Comparison of ENCODE assay signal across 26 cellular contexts in the genomic region with DNA sequence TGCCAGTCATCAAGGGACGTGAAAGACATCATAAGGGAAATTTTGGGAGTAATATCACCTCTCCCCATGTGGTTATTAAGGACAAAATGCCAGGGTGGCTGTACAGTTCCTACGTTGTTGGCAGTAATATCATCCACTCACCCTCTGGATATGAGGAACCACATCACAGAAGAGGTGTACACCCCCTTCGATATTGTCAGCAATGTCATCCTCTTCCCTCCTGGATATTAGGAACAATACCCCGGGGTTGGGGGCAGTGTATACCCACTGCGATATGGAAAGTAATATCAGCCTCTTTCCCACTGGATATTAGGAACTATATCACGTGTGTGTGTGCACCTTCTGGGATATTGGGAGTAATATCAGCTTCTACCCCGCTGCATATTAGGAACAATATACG.
DNase-seq lines count a peak whose midpoint lies in the region; ATAC-seq, FAIRE-seq and TF ChIP-seq lines count a peak whose summit lies in the region.
"Had no signal": no experiment of that assay in that cellular context is flagged by ENCODE, and none has a peak within 500 bp of the region (broad histone marks: within the 10 kb centered on the region; RNA-seq: fewer than 3 reads in every experiment).

No MANE protein-coding gene starts in this region.

- FAIRE-seq in urothelium cell line (lab: Jason Lieb, UNC), result peak; percentile 37
- FAIRE-seq: A549, GM12891, GM18507 had no signal

- intact Hi-C loops in activated CD4-positive, alpha-beta T cell treated with anti-CD3 and anti-CD28 coated beads for 36 hours (cut with DNase I, micrococcal nuclease), result loop anchor here in 1 of 2 experiments (10.0 kb wide), 1 partner anchor 809 kb away; no protein-coding TSS in a partner anchor
- intact Hi-C loops in naive thymus-derived CD4-positive, alpha-beta T cell (cut with micrococcal nuclease), result no loop called here

- H3K4me3 ChIP-seq in naive thymus-derived CD4-positive, alpha-beta T cell (ENCODE audit: low read length), result no peak overlapping the region
- H3K4me3 ChIP-seq in MG63, result no peak overlapping the region
- H3K4me3 ChIP-seq: A549; BLaER1 treated with 17β-estradiol and CSF1 and Interleukin-3, amounts not matched to agents 10 nM and 100 nM; GM23338 had no signal

- H3K4me1 Mint-ChIP-seq in activated CD4-positive, alpha-beta T cell treated with anti-CD3 and anti-CD28 coated beads, Interleukin-2, amount 10 ng/mL, durations not matched to agents 7 days and 5 days, result no peaks in the 10 kb centered on the region
- no peaks in the 10 kb centered on the region for H3K4me1 Mint-ChIP-seq in activated CD4-positive, alpha-beta T cell treated with anti-CD3 and anti-CD28 coated beads for 36 hours
- H3K4me1 Mint-ChIP-seq in stimulated activated naive CD8-positive, alpha-beta T cell treated with anti-CD3 and anti-CD28 coated beads, Interleukin-15, amount 100 ng/mL, for 72 hours, result no peaks in the 10 kb centered on the region
- no peaks in the 10 kb centered on the region for H3K4me1 Mint-ChIP-seq in naive thymus-derived CD4-positive, alpha-beta T cell
- H3K4me1 Mint-ChIP-seq in nephron progenitor cell, result no peaks in the 10 kb centered on the region
- H3K4me1 Mint-ChIP-seq: CD14-positive monocyte; CD4-positive, alpha-beta memory T cell; GM23338; H9 had no signal

- POLR2A ChIA-PET in activated CD4-positive, alpha-beta T cell treated with anti-CD3 and anti-CD28 coated beads, Interleukin-2, amount 10 ng/mL, durations not matched to agents 7 days and 5 days (lab: Charles Lee), result no interaction called here
- POLR2A ChIA-PET in activated CD4-positive, alpha-beta T cell treated with anti-CD3 and anti-CD28 coated beads for 36 hours (lab: Charles Lee), result no interaction called here
- POLR2A ChIA-PET in naive thymus-derived CD4-positive, alpha-beta T cell (lab: Charles Lee), result no interaction called here

- H3K36me3 Mint-ChIP-seq in activated CD4-positive, alpha-beta T cell treated with anti-CD3 and anti-CD28 coated beads, Interleukin-2, amount 10 ng/mL, durations not matched to agents 7 days and 5 days (ENCODE audit: low read depth), result no peaks in the 10 kb centered on the region
- peaks cover 2% of the 10 kb centered on the region for H3K36me3 Mint-ChIP-seq in activated CD4-positive, alpha-beta T cell treated with anti-CD3 and anti-CD28 coated beads for 36 hours (ENCODE audit: low read depth)
- H3K36me3 Mint-ChIP-seq in naive thymus-derived CD4-positive, alpha-beta T cell, result no peaks in the 10 kb centered on the region
- no peaks in the 10 kb centered on the region for H3K36me3 Mint-ChIP-seq in nephron progenitor cell (ENCODE audit: low read depth)
- H3K36me3 Mint-ChIP-seq: CD14-positive monocyte; CD4-positive, alpha-beta memory T cell had no signal

- DNase-seq in activated CD4-positive, alpha-beta T cell treated with anti-CD3 and anti-CD28 coated beads, Interleukin-2, amount 10 ng/mL, durations not matched to agents 7 days and 5 days, result peak; percentile 5
- no peak for DNase-seq in activated CD4-positive, alpha-beta T cell treated with anti-CD3 and anti-CD28 coated beads for 36 hours
- no peak for DNase-seq in stimulated activated naive CD8-positive, alpha-beta T cell treated with anti-CD3 and anti-CD28 coated beads, Interleukin-15, amount 100 ng/mL, for 72 hours
- no peak for DNase-seq in stimulated activated naive CD8-positive, alpha-beta T cell treated with anti-CD3 and anti-CD28 coated beads, Interleukin-15, Interleukin-2, amounts not matched to agents 100 U/mL and 50 U/mL, for 24 hours
- peak in 1 of 9 donors; percentile 4 for DNase-seq in naive thymus-derived CD4-positive, alpha-beta T cell
- DNase-seq in urothelium cell line (ENCODE audit: low spot score), result no peak
- DNase-seq in nephron progenitor cell, result no peak
- no peak for DNase-seq in MG63
- DNase-seq: 8988T; ACHN; AML-193; BE2C; Calu3; CD4-positive, alpha-beta memory T cell; COR-L47; DMS53; DMS79 treated with DMSO at 0.1 percent for 48 hours; GF-D8; H9 had no signal

- no peak overlapping the region for H3K4me3 Mint-ChIP-seq in activated CD4-positive, alpha-beta T cell treated with anti-CD3 and anti-CD28 coated beads, Interleukin-2, amount 10 ng/mL, durations not matched to agents 7 days and 5 days
- H3K4me3 Mint-ChIP-seq in activated CD4-positive, alpha-beta T cell treated with anti-CD3 and anti-CD28 coated beads for 36 hours, result no peak overlapping the region
- H3K4me3 Mint-ChIP-seq in stimulated activated naive CD8-positive, alpha-beta T cell treated with anti-CD3 and anti-CD28 coated beads, Interleukin-15, amount 100 ng/mL, for 72 hours, result no peak overlapping the region
- no peak overlapping the region for H3K4me3 Mint-ChIP-seq in naive thymus-derived CD4-positive, alpha-beta T cell
- H3K4me3 Mint-ChIP-seq in nephron progenitor cell, result no peak overlapping the region
- H3K4me3 Mint-ChIP-seq: CD14-positive monocyte; CD4-positive, alpha-beta memory T cell; GM23338; H9 had no signal

- H3K27me3 Mint-ChIP-seq in activated CD4-positive, alpha-beta T cell treated with anti-CD3 and anti-CD28 coated beads, Interleukin-2, amount 10 ng/mL, durations not matched to agents 7 days and 5 days, result no peaks in the 10 kb centered on the region
- no peaks in the 10 kb centered on the region for H3K27me3 Mint-ChIP-seq in activated CD4-positive, alpha-beta T cell treated with anti-CD3 and anti-CD28 coated beads for 36 hours
- H3K27me3 Mint-ChIP-seq in stimulated activated naive CD8-positive, alpha-beta T cell treated with anti-CD3 and anti-CD28 coated beads, Interleukin-15, amount 100 ng/mL, for 72 hours, result no peaks in the 10 kb centered on the region
- no peaks in the 10 kb centered on the region for H3K27me3 Mint-ChIP-seq in naive thymus-derived CD4-positive, alpha-beta T cell
- peaks cover 7% of the 10 kb centered on the region for H3K27me3 Mint-ChIP-seq in nephron progenitor cell (ENCODE audit: low read depth, poor library complexity)
- H3K27me3 Mint-ChIP-seq: CD4-positive, alpha-beta memory T cell had no signal

- no peak overlapping the region for H3K27ac Mint-ChIP-seq in activated CD4-positive, alpha-beta T cell treated with anti-CD3 and anti-CD28 coated beads, Interleukin-2, amount 10 ng/mL, durations not matched to agents 7 days and 5 days
- H3K27ac Mint-ChIP-seq in activated CD4-positive, alpha-beta T cell treated with anti-CD3 and anti-CD28 coated beads for 36 hours, result no peak overlapping the region
- H3K27ac Mint-ChIP-seq in stimulated activated naive CD8-positive, alpha-beta T cell treated with anti-CD3 and anti-CD28 coated beads, Interleukin-15, amount 100 ng/mL, for 72 hours, result no peak overlapping the region
- no peak overlapping the region for H3K27ac Mint-ChIP-seq in naive thymus-derived CD4-positive, alpha-beta T cell
- no peak overlapping the region for H3K27ac Mint-ChIP-seq in nephron progenitor cell
- H3K27ac Mint-ChIP-seq: CD14-positive monocyte; CD4-positive, alpha-beta memory T cell; GM23338; H9 had no signal

- no peak overlapping the region for H3K27ac ChIP-seq in naive thymus-derived CD4-positive, alpha-beta T cell (ENCODE audit: low read depth, low read length)
- H3K27ac ChIP-seq: A549; BLaER1 treated with 17β-estradiol and CSF1 and Interleukin-3, amounts not matched to agents 10 nM and 100 nM had no signal

- H3K36me3 ChIP-seq in naive thymus-derived CD4-positive, alpha-beta T cell (ENCODE audit: control insufficient read depth in 2 of 3, insufficient read depth in 3 of 3, low read length in 3 of 3), result no peaks in the 10 kb centered on the region
- no peaks in the 10 kb centered on the region for H3K36me3 ChIP-seq in MG63
- H3K36me3 ChIP-seq: BE2C; BLaER1 treated with 17β-estradiol and CSF1 and Interleukin-3, amounts not matched to agents 10 nM and 100 nM had no signal

- H3K27me3 ChIP-seq in naive thymus-derived CD4-positive, alpha-beta T cell (ENCODE audit: control insufficient read depth in 2 of 2, insufficient read depth in 2 of 2, low read length in 2 of 2), result no peaks in the 10 kb centered on the region
- H3K27me3 ChIP-seq in MG63, result no peaks in the 10 kb centered on the region
- H3K27me3 ChIP-seq: BE2C; BLaER1 treated with 17β-estradiol and CSF1 and Interleukin-3, amounts not matched to agents 10 nM and 100 nM had no signal

- H3K9me3 Mint-ChIP-seq in activated CD4-positive, alpha-beta T cell treated with anti-CD3 and anti-CD28 coated beads, Interleukin-2, amount 10 ng/mL, durations not matched to agents 7 days and 5 days, result peaks cover 20% of the 10 kb centered on the region
- peaks cover 11% of the 10 kb centered on the region for H3K9me3 Mint-ChIP-seq in activated CD4-positive, alpha-beta T cell treated with anti-CD3 and anti-CD28 coated beads for 36 hours (ENCODE audit: low read depth)
- H3K9me3 Mint-ChIP-seq in stimulated activated naive CD8-positive, alpha-beta T cell treated with anti-CD3 and anti-CD28 coated beads, Interleukin-15, amount 100 ng/mL, for 72 hours, result peaks cover 10 to 33% of the 10 kb centered on the region in 2 donors
- H3K9me3 Mint-ChIP-seq in naive thymus-derived CD4-positive, alpha-beta T cell, result peaks cover 0 to 18% (median 5%) of the 10 kb centered on the region in 11 donors
- H3K9me3 Mint-ChIP-seq in nephron progenitor cell, result no peaks in the 10 kb centered on the region

- no peaks in the 10 kb centered on the region for H3K9me3 ChIP-seq in naive thymus-derived CD4-positive, alpha-beta T cell (ENCODE audit: control insufficient read depth in 2 of 3, low read length in 3 of 3)
- no peaks in the 10 kb centered on the region for H3K9me3 ChIP-seq in MG63
- H3K9me3 ChIP-seq: BE2C had no signal

- CTCF ChIA-PET in activated CD4-positive, alpha-beta T cell treated with anti-CD3 and anti-CD28 coated beads, Interleukin-2, amount 10 ng/mL, durations not matched to agents 7 days and 5 days (lab: Charles Lee), result no interaction called here
- CTCF ChIA-PET in activated CD4-positive, alpha-beta T cell treated with anti-CD3 and anti-CD28 coated beads for 36 hours (lab: Charles Lee), result no interaction called here
- CTCF ChIA-PET in naive thymus-derived CD4-positive, alpha-beta T cell (lab: Charles Lee), result no interaction called here

- no peak for TF ChIP-seq CTCF in nephron progenitor cell (IDR thresholded peaks at IDR 0.05)

- ATAC-seq in activated CD4-positive, alpha-beta T cell treated with anti-CD3 and anti-CD28 coated beads for 36 hours, result no peak
- ATAC-seq in stimulated activated naive CD8-positive, alpha-beta T cell treated with anti-CD3 and anti-CD28 coated beads, Interleukin-15, amount 100 ng/mL, for 72 hours, result peak; percentile 58
- no peak for ATAC-seq in stimulated activated naive CD8-positive, alpha-beta T cell treated with anti-CD3 and anti-CD28 coated beads, Interleukin-15, Interleukin-2, amounts not matched to agents 100 U/mL and 50 U/mL, for 24 hours
- peak; percentile 16 for ATAC-seq in naive thymus-derived CD4-positive, alpha-beta T cell
- ATAC-seq: A549, GM23338, HCT116 had no signal

- no peaks in the 10 kb centered on the region for H3K4me1 ChIP-seq in naive thymus-derived CD4-positive, alpha-beta T cell (ENCODE audit: control insufficient read depth in 2 of 2, insufficient read depth in 2 of 2, low read length in 2 of 2)
- H3K4me1 ChIP-seq: A549; BE2C; BLaER1 treated with 17β-estradiol and CSF1 and Interleukin-3, amounts not matched to agents 10 nM and 100 nM had no signal

Comparison
In these comparisons a context has a peak if more than half of its experiments do, and no peak if none do; other contexts are left out.
1. ATAC-seq: peak in stimulated activated naive CD8-positive, alpha-beta T cell treated with anti-CD3 and anti-CD28 coated beads, Interleukin-15, amount 100 ng/mL, for 72 hours (single experiment) and naive thymus-derived CD4-positive, alpha-beta T cell (single experiment); none in activated CD4-positive, alpha-beta T cell treated with anti-CD3 and anti-CD28 coated beads for 36 hours (single experiment) and stimulated activated naive CD8-positive, alpha-beta T cell treated with anti-CD3 and anti-CD28 coated beads, Interleukin-15, Interleukin-2, amounts not matched to agents 100 U/mL and 50 U/mL, for 24 hours (single experiment).